Comparison of ENCODE assay signal across 20 cellular contexts in the genomic region with DNA sequence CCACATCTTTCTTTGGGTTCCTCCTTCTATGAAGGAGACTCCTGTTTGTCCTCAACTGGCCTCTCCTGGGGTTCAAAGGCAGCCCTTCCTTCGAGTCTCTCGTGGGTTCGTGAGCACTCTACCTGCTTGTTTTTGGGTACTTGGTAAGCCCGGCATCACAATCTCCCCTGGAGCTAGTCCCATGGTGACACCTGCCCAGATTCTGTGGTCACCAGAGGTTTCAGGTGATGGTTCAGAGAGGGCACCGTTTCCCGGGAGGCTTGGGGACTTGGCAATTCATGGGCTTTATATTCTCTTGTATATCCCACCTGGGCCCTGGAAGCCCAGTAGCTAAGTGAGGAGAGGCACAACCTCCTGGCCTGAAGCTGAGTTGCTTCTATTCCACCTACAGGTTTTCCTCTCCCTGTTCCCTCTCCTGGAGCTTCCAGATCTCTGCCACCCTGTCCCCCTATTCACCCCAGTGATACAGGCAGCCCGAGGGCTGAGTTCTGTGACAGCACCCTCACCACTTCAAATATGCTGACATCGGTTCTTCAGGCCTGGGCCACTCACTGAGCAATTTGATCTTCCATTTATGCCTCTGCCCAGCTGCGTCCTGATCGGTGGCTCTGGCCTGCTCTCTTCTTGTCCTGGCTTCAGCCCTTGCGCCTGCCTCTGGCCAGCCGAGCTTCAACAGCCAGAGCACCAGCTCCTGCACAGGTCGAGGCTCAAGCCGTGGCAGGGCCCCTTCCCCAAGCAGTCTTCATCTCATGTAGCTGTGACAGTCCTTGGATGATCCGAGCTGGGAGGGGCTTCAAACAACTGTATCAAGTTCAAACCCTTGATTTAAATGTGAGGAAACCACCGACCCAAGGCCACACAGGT.
"Had no signal": no experiment of that assay in that cellular context is flagged by ENCODE, and none has a peak within 500 bp of the region (broad histone marks: within the 10 kb centered on the region; RNA-seq: fewer than 3 reads in every experiment).

No MANE protein-coding gene starts in this region.

- H3K4me3 Mint-ChIP-seq: activated CD8-positive, alpha-beta T cell treated with anti-CD3 and anti-CD28 coated beads for 36 hours; activated naive CD8-positive, alpha-beta T cell; activated T-cell treated with anti-CD3 and anti-CD28 coated beads, Interleukin-2, amount 50 U/mL, for 24 hours; activated T-helper 1 cell treated with anti-CD3 and anti-CD28 coated beads, Interleukin-12 subunit alpha, Interleukin-12 subunit beta, Interleukin-2, Interleukin-4 antibody, amounts not matched to agents 30 ng/mL and 10 ng/mL and 1 ng/mL, durations not matched to agents 14 hours and 24 hours and 36 hours had no signal

- H3K27ac Mint-ChIP-seq: activated CD8-positive, alpha-beta T cell treated with anti-CD3 and anti-CD28 coated beads for 36 hours; activated naive CD8-positive, alpha-beta T cell; activated T-cell treated with anti-CD3 and anti-CD28 coated beads, Interleukin-2, amount 50 U/mL, for 24 hours; activated T-helper 1 cell treated with anti-CD3 and anti-CD28 coated beads, Interleukin-12 subunit alpha, Interleukin-12 subunit beta, Interleukin-2, Interleukin-4 antibody, amounts not matched to agents 30 ng/mL and 10 ng/mL and 1 ng/mL, durations not matched to agents 14 hours and 24 hours and 36 hours had no signal

- DNase-seq: activated CD4-positive, alpha-beta T cell treated with anti-CD3 and anti-CD28 coated beads for 4 hours; activated CD8-positive, alpha-beta T cell treated with anti-CD3 and anti-CD28 coated beads for 36 hours; activated effector memory CD4-positive, alpha-beta T cell treated with Interleukin-2 at 50 U/mL for 16 hours; activated naive CD4-positive, alpha-beta T cell treated with Interleukin-2 at 50 U/mL for 16 hours; activated T-cell treated with anti-CD3 and anti-CD28 coated beads, Interleukin-2, amount 50 U/mL, for 24 hours; amygdala; caudate nucleus; Kasumi-1; KBM-7; NCI-H1105 treated with DMSO at 0.1 percent for 48 hours; NCI-H1436 treated with DMSO at 0.1 percent for 48 hours; NCI-H187; NCI-H2081; NCI-H510A treated with DMSO at 0.1 percent for 48 hours; NCI-H69; PC-9; SIG-M5 had no signal

- H3K27ac ChIP-seq: PC-9, VCaP had no signal

- H3K4me2 ChIP-seq: PC-9 had no signal

- H3K27me3 Mint-ChIP-seq: activated naive CD8-positive, alpha-beta T cell; activated T-cell treated with anti-CD3 and anti-CD28 coated beads, Interleukin-2, amount 50 U/mL, for 24 hours had no signal

- ATAC-seq: activated CD8-positive, alpha-beta T cell treated with anti-CD3 and anti-CD28 coated beads for 36 hours had no signal

- H2AFZ ChIP-seq: PC-9 had no signal

- H3K4me3 ChIP-seq: PC-9 had no signal
